ENCODE assay signal across 9 cellular contexts in genomic region chr10:132684164-132684891, GRCh38.
DNase-seq lines count a peak whose midpoint lies in the region; ATAC-seq and TF ChIP-seq lines count a peak whose summit lies in the region.
"Had no signal": no experiment of that assay in that cellular context is flagged by ENCODE, and none has a peak within 500 bp of the region (broad histone marks: within the 10 kb centered on the region; RNA-seq: fewer than 3 reads in every experiment).

No MANE protein-coding gene starts in this region.

- H3K36me3 ChIP-seq in upper lobe of right lung, result no peaks in the 10 kb centered on the region
- H3K36me3 ChIP-seq: uterus had no signal

- no peaks in the 10 kb centered on the region for H3K9me3 ChIP-seq in upper lobe of right lung
- H3K9me3 ChIP-seq: uterus had no signal

- ATAC-seq in GM19025 (IDR thresholded peaks at IDR 0.05; ENCODE audit: low read depth, unreplicated experiment), result peak; percentile 66
- peak; percentile 73 for ATAC-seq in HG03558 (IDR thresholded peaks at IDR 0.05; ENCODE audit: extremely low read depth, unreplicated experiment)
- peak; percentile 24 for ATAC-seq in left colon
- ATAC-seq in upper lobe of right lung, result peak; percentile 9
- no peak for ATAC-seq in GM19455 (IDR thresholded peaks at IDR 0.05; ENCODE audit: unreplicated experiment)

- H3K27me3 ChIP-seq in upper lobe of right lung, result no peaks in the 10 kb centered on the region
- H3K27me3 ChIP-seq: uterus had no signal

- peaks cover 11% of the 10 kb centered on the region for H3K4me1 ChIP-seq in upper lobe of right lung
- H3K4me1 ChIP-seq: uterus had no signal

- TF ChIP-seq CTCF in upper lobe of right lung (IDR thresholded peaks at IDR 0.05), result no peak

- H3K4me3 ChIP-seq in upper lobe of right lung, result no peak overlapping the region
- H3K4me3 ChIP-seq: uterus had no signal

- H3K27ac ChIP-seq in upper lobe of right lung, result no peak overlapping the region
- H3K27ac ChIP-seq: uterus had no signal

- peak; percentile 49 to 54 for DNase-seq in activated T-cell treated with anti-CD3 and anti-CD28 coated beads, Interleukin-2, amount 50 U/mL, for 48 hours
- DNase-seq in left colon (peak in 1 of 2 donors; percentile 21), upper lobe of right lung (peak; percentile 28), NCI-H2107 (lab: John Stamatoyannopoulos, UW) (no peak), NCI-H1694 (lab: John Stamatoyannopoulos, UW) (no peak)

- intact Hi-C loops in left colon (cut with DNase I, micrococcal nuclease), result no loop called here
- intact Hi-C loops in upper lobe of right lung (cut with DNase I), result no loop called here

Comparison
In these comparisons a context has a peak if more than half of its experiments do, and no peak if none do; other contexts are left out.
1. DNase-seq: peak in activated T-cell treated with anti-CD3 and anti-CD28 coated beads, Interleukin-2, amount 50 U/mL, for 48 hours (2 of 2) and upper lobe of right lung (single experiment); none in NCI-H2107 (single experiment) and NCI-H1694 (single experiment).